8 cellular contexts compared by ENCODE assay signal in genomic region chr17:33124185-33124584, GRCh38.
"Had no signal": no experiment of that assay in that cellular context is flagged by ENCODE, and none has a peak within 500 bp of the region (broad histone marks: within the 10 kb centered on the region; RNA-seq: fewer than 3 reads in every experiment).

No MANE protein-coding gene starts in this region.

- H3K4me3 ChIP-seq: GM23248, HAP-1, K562 had no signal

- ATAC-seq: HCT116, K562 had no signal

- H3K27ac Mint-ChIP-seq: HFFc6 had no signal

- DNase-seq: GM23248, GOT3, H7, HFFc6, IMR-90 had no signal

- H3K27ac ChIP-seq: GM23248 had no signal

- H3K9me3 ChIP-seq: HAP-1 had no signal

- H2AFZ ChIP-seq: GM23248 had no signal

- H3K4me1 ChIP-seq: HAP-1 had no signal

- H3K36me3 ChIP-seq: HAP-1 had no signal

- H3K9ac ChIP-seq: GM23248 had no signal

- H3K4me3 Mint-ChIP-seq: HFFc6 had no signal
